In the genomic region with DNA sequence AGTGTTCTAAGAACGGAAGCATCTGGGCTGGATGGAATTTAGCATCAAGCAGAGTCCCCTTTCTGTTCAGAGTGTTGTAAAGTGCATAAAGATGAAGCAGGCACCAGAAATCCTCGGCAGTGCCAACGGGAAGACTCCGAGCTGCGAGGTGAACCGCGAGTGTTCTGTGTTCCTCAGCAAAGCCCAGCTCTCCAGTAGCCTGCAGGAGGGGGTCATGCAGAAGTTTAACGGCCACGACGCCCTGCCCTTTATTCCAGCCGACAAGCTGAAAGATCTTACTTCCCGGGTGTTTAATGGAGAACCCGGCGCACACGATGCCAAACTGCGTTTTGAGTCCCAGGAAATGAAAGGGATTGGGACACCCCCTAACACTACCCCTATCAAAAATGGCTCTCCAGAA, we compare ENCODE assay signal across 2 cellular contexts.
TF ChIP-seq lines count a peak whose summit lies in the region.

No MANE protein-coding gene starts in this region.

TF ChIP-seq in HepG2, 621 proteins besides CTCF, POLR2A, EP300 and RAD21:
- TF ChIP-seq ZSCAN12 (CRISPR knock-in tag; IDR thresholded peaks at IDR 0.05): no peak
- TF ChIP-seq NFE2L2 (IDR thresholded peaks at IDR 0.05; ENCODE audit: low read length): no peak
- TF ChIP-seq, protein P1, sequence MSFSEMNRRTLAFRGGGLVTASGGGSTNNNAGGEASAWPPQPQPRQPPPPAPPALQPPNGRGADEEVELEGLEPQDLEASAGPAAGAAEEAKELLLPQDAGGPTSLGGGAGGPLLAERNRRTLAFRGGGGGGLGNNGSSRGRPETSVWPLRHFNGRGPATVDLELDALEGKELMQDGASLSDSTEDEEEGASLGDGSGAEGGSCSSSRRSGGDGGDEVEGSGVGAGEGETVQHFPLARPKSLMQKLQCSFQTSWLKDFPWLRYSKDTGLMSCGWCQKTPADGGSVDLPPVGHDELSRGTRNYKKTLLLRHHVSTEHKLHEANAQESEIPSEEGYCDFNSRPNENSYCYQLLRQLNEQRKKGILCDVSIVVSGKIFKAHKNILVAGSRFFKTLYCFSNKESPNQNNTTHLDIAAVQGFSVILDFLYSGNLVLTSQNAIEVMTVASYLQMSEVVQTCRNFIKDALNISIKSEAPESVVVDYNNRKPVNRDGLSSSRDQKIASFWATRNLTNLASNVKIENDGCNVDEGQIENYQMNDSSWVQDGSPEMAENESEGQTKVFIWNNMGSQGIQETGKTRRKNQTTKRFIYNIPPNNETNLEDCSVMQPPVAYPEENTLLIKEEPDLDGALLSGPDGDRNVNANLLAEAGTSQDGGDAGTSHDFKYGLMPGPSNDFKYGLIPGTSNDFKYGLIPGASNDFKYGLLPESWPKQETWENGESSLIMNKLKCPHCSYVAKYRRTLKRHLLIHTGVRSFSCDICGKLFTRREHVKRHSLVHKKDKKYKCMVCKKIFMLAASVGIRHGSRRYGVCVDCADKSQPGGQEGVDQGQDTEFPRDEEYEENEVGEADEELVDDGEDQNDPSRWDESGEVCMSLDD (CRISPR knock-in tag; IDR thresholded peaks at IDR 0.05; ENCODE audit: borderline replicate concordance): no peak
- TF ChIP-seq SP2 (CRISPR knock-in tag; IDR thresholded peaks at IDR 0.05): no peak
- TF ChIP-seq ZKSCAN5 (CRISPR knock-in tag; IDR thresholded peaks at IDR 0.05): no peak
- no peak for TF ChIP-seq PRMT3 (CRISPR knock-in tag; IDR thresholded peaks at IDR 0.05; ENCODE audit: borderline replicate concordance, low read depth)
- TF ChIP-seq FOXC1 (CRISPR knock-in tag; IDR thresholded peaks at IDR 0.05; ENCODE audit: borderline replicate concordance): no peak
- no peak for TF ChIP-seq ZBTB39 (CRISPR knock-in tag; IDR thresholded peaks at IDR 0.05)
- no peak for TF ChIP-seq SUZ12 (IDR thresholded peaks at IDR 0.05; ENCODE audit: low read depth, low read length)
- TF ChIP-seq ZBTB3 (CRISPR knock-in tag; IDR thresholded peaks at IDR 0.05; ENCODE audit: borderline replicate concordance, low read depth): no peak
- TF ChIP-seq, protein P2, sequence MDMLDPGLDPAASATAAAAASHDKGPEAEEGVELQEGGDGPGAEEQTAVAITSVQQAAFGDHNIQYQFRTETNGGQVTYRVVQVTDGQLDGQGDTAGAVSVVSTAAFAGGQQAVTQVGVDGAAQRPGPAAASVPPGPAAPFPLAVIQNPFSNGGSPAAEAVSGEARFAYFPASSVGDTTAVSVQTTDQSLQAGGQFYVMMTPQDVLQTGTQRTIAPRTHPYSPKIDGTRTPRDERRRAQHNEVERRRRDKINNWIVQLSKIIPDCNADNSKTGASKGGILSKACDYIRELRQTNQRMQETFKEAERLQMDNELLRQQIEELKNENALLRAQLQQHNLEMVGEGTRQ (IDR thresholded peaks at IDR 0.05; ENCODE audit: low read depth, low read length): no peak
- TF ChIP-seq, protein P2 (CRISPR knock-in tag; IDR thresholded peaks at IDR 0.05; ENCODE audit: borderline replicate concordance): no peak
- TF ChIP-seq, protein P3, sequence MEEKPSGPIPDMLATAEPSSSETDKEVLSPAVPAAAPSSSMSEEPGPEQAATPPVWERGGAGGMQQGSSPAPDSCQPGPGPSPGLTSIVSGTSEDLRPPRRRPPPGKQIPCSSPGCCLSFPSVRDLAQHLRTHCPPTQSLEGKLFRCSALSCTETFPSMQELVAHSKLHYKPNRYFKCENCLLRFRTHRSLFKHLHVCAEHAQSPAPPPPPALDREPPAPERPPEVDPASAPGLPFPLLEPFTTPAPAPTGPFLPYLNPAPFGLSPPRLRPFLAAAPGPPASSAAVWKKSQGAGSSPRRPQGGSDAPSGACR (CRISPR knock-in tag; IDR thresholded peaks at IDR 0.05): no peak
- TF ChIP-seq ZNF549 (CRISPR knock-in tag; IDR thresholded peaks at IDR 0.05): no peak
- TF ChIP-seq POGZ (CRISPR knock-in tag; IDR thresholded peaks at IDR 0.05): no peak
- TF ChIP-seq TMF1 (CRISPR knock-in tag; IDR thresholded peaks at IDR 0.05; ENCODE audit: low read depth): no peak
- no peak for TF ChIP-seq ZNF207 (IDR thresholded peaks at IDR 0.05; ENCODE audit: borderline replicate concordance)
- no peak for TF ChIP-seq ZNF484 (CRISPR knock-in tag; IDR thresholded peaks at IDR 0.05; ENCODE audit: borderline replicate concordance, low read depth)
- no peak for TF ChIP-seq CBX2 (IDR thresholded peaks at IDR 0.05; ENCODE audit: low read depth, low read length)
- TF ChIP-seq CBX2 (CRISPR knock-in tag; IDR thresholded peaks at IDR 0.05; ENCODE audit: low read depth): no peak
- TF ChIP-seq SMARCC2 (IDR thresholded peaks at IDR 0.05): no peak
- TF ChIP-seq SNRNP70 (IDR thresholded peaks at IDR 0.05; ENCODE audit: low read depth, low read length): no peak
TF ChIP-seq in HepG2: peak in this region for 0.

TF ChIP-seq in GM12878, 131 proteins besides CTCF, POLR2A, EP300 and RAD21:
- TF ChIP-seq ZSCAN29 (IDR thresholded peaks at IDR 0.05): no peak
- TF ChIP-seq, protein P4, sequence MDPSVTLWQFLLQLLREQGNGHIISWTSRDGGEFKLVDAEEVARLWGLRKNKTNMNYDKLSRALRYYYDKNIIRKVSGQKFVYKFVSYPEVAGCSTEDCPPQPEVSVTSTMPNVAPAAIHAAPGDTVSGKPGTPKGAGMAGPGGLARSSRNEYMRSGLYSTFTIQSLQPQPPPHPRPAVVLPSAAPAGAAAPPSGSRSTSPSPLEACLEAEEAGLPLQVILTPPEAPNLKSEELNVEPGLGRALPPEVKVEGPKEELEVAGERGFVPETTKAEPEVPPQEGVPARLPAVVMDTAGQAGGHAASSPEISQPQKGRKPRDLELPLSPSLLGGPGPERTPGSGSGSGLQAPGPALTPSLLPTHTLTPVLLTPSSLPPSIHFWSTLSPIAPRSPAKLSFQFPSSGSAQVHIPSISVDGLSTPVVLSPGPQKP (IDR thresholded peaks at IDR 0.05; ENCODE audit: low read depth, low read length): no peak
- no peak for TF ChIP-seq STAT1 (conservative IDR thresholded peaks at IDR 0.05)
- no peak for TF ChIP-seq EZH2 (IDR thresholded peaks at IDR 0.05; ENCODE audit: borderline replicate concordance, control insufficient read depth, low read depth, low read length)
- TF ChIP-seq, protein P5, sequence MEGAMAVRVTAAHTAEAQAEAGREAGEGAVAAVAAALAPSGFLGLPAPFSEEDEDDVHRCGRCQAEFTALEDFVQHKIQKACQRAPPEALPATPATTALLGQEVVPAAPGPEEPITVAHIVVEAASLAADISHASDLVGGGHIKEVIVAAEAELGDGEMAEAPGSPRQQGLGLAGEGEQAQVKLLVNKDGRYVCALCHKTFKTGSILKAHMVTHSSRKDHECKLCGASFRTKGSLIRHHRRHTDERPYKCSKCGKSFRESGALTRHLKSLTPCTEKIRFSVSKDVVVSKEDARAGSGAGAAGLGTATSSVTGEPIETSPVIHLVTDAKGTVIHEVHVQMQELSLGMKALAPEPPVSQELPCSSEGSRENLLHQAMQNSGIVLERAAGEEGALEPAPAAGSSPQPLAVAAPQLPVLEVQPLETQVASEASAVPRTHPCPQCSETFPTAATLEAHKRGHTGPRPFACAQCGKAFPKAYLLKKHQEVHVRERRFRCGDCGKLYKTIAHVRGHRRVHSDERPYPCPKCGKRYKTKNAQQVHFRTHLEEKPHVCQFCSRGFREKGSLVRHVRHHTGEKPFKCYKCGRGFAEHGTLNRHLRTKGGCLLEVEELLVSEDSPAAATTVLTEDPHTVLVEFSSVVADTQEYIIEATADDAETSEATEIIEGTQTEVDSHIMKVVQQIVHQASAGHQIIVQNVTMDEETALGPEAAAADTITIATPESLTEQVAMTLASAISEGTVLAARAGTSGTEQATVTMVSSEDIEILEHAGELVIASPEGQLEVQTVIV (IDR thresholded peaks at IDR 0.05; ENCODE audit: borderline replicate concordance, partially characterized antibody): no peak
- no peak for TF ChIP-seq PBX3 (IDR thresholded peaks at IDR 0.05; ENCODE audit: insufficient replicate concordance, low read depth, low read length)
- TF ChIP-seq SMAD5 (IDR thresholded peaks at IDR 0.05; ENCODE audit: low read depth): no peak
- TF ChIP-seq TBL1XR1 (IDR thresholded peaks at IDR 0.05; ENCODE audit: low read depth, low read length): no peak
- TF ChIP-seq RELA (IDR thresholded peaks at IDR 0.05; ENCODE audit: borderline replicate concordance, partially characterized antibody): no peak
